In genomic region chr10:70403483-70404035, GRCh38 we compare ENCODE assay signal across 9 cellular contexts. TPM values are rescaled to one million over a fixed set of nuclear protein-coding genes. Genes with fewer than 3 reads are reported as not detected.
A peak's percentile ranks its signal among the peaks of the same experiment; 100 is the strongest.
DNase-seq lines count a peak whose midpoint lies in the region; FAIRE-seq and TF ChIP-seq lines count a peak whose summit lies in the region.
"Had no signal": no experiment of that assay in that cellular context is flagged by ENCODE, and none has a peak within 500 bp of the region (broad histone marks: within the 10 kb centered on the region; RNA-seq: fewer than 3 reads in every experiment).

No MANE protein-coding gene starts in this region.

- peak overlapping the region; percentile 94 for H2AFZ ChIP-seq in OCI-LY1 (ENCODE audit: low read length)
- peak overlapping the region; percentile 79 for H2AFZ ChIP-seq in smooth muscle cell (ENCODE audit: low read depth)

- H3K27me3 ChIP-seq in OCI-LY1 (ENCODE audit: insufficient read depth, low read length) (no peaks in the 10 kb centered on the region), esophagus muscularis mucosa (no peaks in the 10 kb centered on the region), smooth muscle cell (ENCODE audit: low read depth) (no peaks in the 10 kb centered on the region)

- H3K4me1 ChIP-seq in OCI-LY1 (ENCODE audit: insufficient read depth, low read length, severe bottlenecking) (peaks cover 27% of the 10 kb centered on the region), esophagus muscularis mucosa (peaks cover 17 to 36% (median 35%) of the 10 kb centered on the region in 4 donors), smooth muscle cell (ENCODE audit: low read depth) (peaks cover 8% of the 10 kb centered on the region)

- H3K27ac ChIP-seq in OCI-LY1 (ENCODE audit: low read depth, low read length, poor library complexity, severe bottlenecking) (no peak overlapping the region), esophagus muscularis mucosa (replicated peaks in 1 of 4) (peak overlapping the region; percentile 96 to 99 (median 98)), smooth muscle cell (ENCODE audit: low read depth) (no peak overlapping the region)

- H3K9me3 Mint-ChIP-seq in T-helper 2 cell treated with Interferon-gamma antibody and Interleukin-4, amounts not matched to agents 5 μg/mL and 100 μg/mL, for 36 hours, result no peaks in the 10 kb centered on the region

- peak overlapping the region; percentile 95 for H3K4me3 Mint-ChIP-seq in T-helper 2 cell treated with Interferon-gamma antibody and Interleukin-4, amounts not matched to agents 5 μg/mL and 100 μg/mL, for 36 hours

- peak overlapping the region; percentile 23 for H3K27ac Mint-ChIP-seq in T-helper 2 cell treated with Interferon-gamma antibody and Interleukin-4, amounts not matched to agents 5 μg/mL and 100 μg/mL, for 36 hours

- no peaks in the 10 kb centered on the region for H3K9me2 ChIP-seq in OCI-LY1 (ENCODE audit: low read depth, low read length)

- H3K4me3 ChIP-seq in OCI-LY1 (ENCODE audit: low read depth, low read length, poor library complexity, severe bottlenecking), result peak overlapping the region; percentile 75
- H3K4me3 ChIP-seq in esophagus muscularis mucosa, result peak overlapping the region; percentile 74 to 92 (median 82)
- H3K4me3 ChIP-seq in smooth muscle cell, result peak overlapping the region; percentile 79

- peaks cover 30% of the 10 kb centered on the region for H3K79me2 ChIP-seq in OCI-LY1 (ENCODE audit: insufficient read depth, low read length)
- peaks cover 39% of the 10 kb centered on the region for H3K79me2 ChIP-seq in smooth muscle cell (ENCODE audit: low read depth)

- H4K20me1 ChIP-seq in OCI-LY1 (ENCODE audit: insufficient read depth, low read length), result no peaks in the 10 kb centered on the region
- H4K20me1 ChIP-seq in smooth muscle cell (ENCODE audit: low read depth), result peaks cover 41% of the 10 kb centered on the region

- intact Hi-C loops in esophagus muscularis mucosa (cut with DNase I), result no loop called here

- no peaks in the 10 kb centered on the region for H3K9me3 ChIP-seq in OCI-LY1 (ENCODE audit: low read length)
- no peaks in the 10 kb centered on the region for H3K9me3 ChIP-seq in esophagus muscularis mucosa
- no peaks in the 10 kb centered on the region for H3K9me3 ChIP-seq in smooth muscle cell (replicated peaks; ENCODE audit: low read depth)

- H3K9ac ChIP-seq in OCI-LY1 (ENCODE audit: low read length) (peak overlapping the region; percentile 78; the same call in 1 of the 2 replicates), smooth muscle cell (ENCODE audit: low read depth) (no peak overlapping the region)

- H3F3A ChIP-seq in OCI-LY1 (ENCODE audit: insufficient read depth, low read length) (no peaks in the 10 kb centered on the region), smooth muscle cell (ENCODE audit: low read depth) (peaks cover 8% of the 10 kb centered on the region)

- TF ChIP-seq EP300 in esophagus muscularis mucosa (IDR thresholded peaks at IDR 0.05), result no peak

- 2% methylated on average over 12 of the region's 12 CpGs for WGBS in esophagus muscularis mucosa
- 22% methylated on average over 12 of the region's 12 CpGs for WGBS in smooth muscle cell (ENCODE audit: low lambda C conversion rate)

- H3K36me3 Mint-ChIP-seq in T-helper 2 cell treated with Interferon-gamma antibody and Interleukin-4, amounts not matched to agents 5 μg/mL and 100 μg/mL, for 36 hours (ENCODE audit: low read depth), result peaks cover 11% of the 10 kb centered on the region

- no peak for TF ChIP-seq CTCF in OCI-LY1 (IDR thresholded peaks at IDR 0.05; ENCODE audit: low read length)
- TF ChIP-seq CTCF in esophagus muscularis mucosa (IDR thresholded peaks at IDR 0.05), result no peak
- TF ChIP-seq CTCF in smooth muscle cell (IDR thresholded peaks at IDR 0.05; ENCODE audit: borderline replicate concordance, insufficient read depth, poor library complexity, severe bottlenecking), result no peak

- DNase-seq in T-helper 2 cell treated with Interferon-gamma antibody and Interleukin-4, amounts not matched to agents 5 μg/mL and 100 μg/mL, for 36 hours (ENCODE audit: low spot score), result no peak
- DNase-seq in T-helper 2 cell (no peak), esophagus muscularis mucosa (ENCODE audit: extremely low spot score) (no peak), smooth muscle cell (lab: John Stamatoyannopoulos, UW; ENCODE audit: unreplicated experiment) (no peak), cortex of kidney (lab: John Stamatoyannopoulos, UW) (no peak), frontal cortex (ENCODE audit: low spot score in 2 of 2) (no peak), ACHN (no peak)

- no peak for FAIRE-seq in frontal cortex (lab: Jason Lieb, UNC)

- H3K4me1 Mint-ChIP-seq in T-helper 2 cell treated with Interferon-gamma antibody and Interleukin-4, amounts not matched to agents 5 μg/mL and 100 μg/mL, for 36 hours (ENCODE audit: low read depth), result peaks cover 22% of the 10 kb centered on the region

- H3K27me3 Mint-ChIP-seq in T-helper 2 cell treated with Interferon-gamma antibody and Interleukin-4, amounts not matched to agents 5 μg/mL and 100 μg/mL, for 36 hours (ENCODE audit: low read depth), result peaks cover 2% of the 10 kb centered on the region

- H3K4me2 ChIP-seq in OCI-LY1 (ENCODE audit: low read length) (peak overlapping the region; percentile 95), smooth muscle cell (peak overlapping the region; percentile 91)

- no peak for TF ChIP-seq POLR2A in esophagus muscularis mucosa (IDR thresholded peaks at IDR 0.05; ENCODE audit: low read depth)

- H3K36me3 ChIP-seq in OCI-LY1 (ENCODE audit: insufficient read depth, low read length) (peaks cover 8% of the 10 kb centered on the region), esophagus muscularis mucosa (no peaks in the 10 kb centered on the region), smooth muscle cell (ENCODE audit: low read depth) (no peaks in the 10 kb centered on the region)

- in situ Hi-C loops in ACHN (cut with HindIII; ENCODE audit: low pct_ligation_motif_present, low pct_unique_long_range_greater_than_20kb, low sequenced_read_pairs), result no loop called here

RNA-seq across cellular contexts. Expression of gene EIF4EBP2, which starts 0.4 kb away (rescaled TPM):
- 10 to 100 TPM; 73.6 to 99.9 (median 78.4) TPM for total RNA-seq in esophagus muscularis mucosa
- total RNA-seq in smooth muscle cell, result 43.9 and 51.4 TPM in 2 replicates
- 23.5 and 35.9 TPM in 2 replicates for polyA plus RNA-seq in smooth muscle cell
- total RNA-seq in frontal cortex, result 47.3 TPM

RNA-seq across cellular contexts. Expression of gene LRRC20, which starts 21.1 kb away (rescaled TPM):
- total RNA-seq in esophagus muscularis mucosa (10 to 100 TPM in 3 of 4 donors, 1 to 10 TPM in 1; 6.6 to 17.0 (median 13.4) TPM), smooth muscle cell (2.7 and 14.3 TPM in 2 replicates), frontal cortex (11.0 TPM)
- polyA plus RNA-seq in smooth muscle cell, result 4.7 and 6.7 TPM in 2 replicates

RNA-seq across cellular contexts. Expression of gene NODAL, which starts 37.9 kb away (rescaled TPM):
- not detected for total RNA-seq in esophagus muscularis mucosa
- total RNA-seq in smooth muscle cell, result not detected in 2 replicates
- polyA plus RNA-seq in smooth muscle cell, result 0.63 and 0.81 TPM in 2 replicates
- total RNA-seq in frontal cortex, result 2.0 TPM
- total RNA-seq: Daoy had no signal

Comparison
In these comparisons a context has a peak if more than half of its experiments do, and no peak if none do; other contexts are left out.
1. H3K27ac ChIP-seq: peak in esophagus muscularis mucosa (4 of 4); none in OCI-LY1 (single experiment) and smooth muscle cell (single experiment).
2. Peak in every context shown above with its lines, with median percentiles within 50 percentile points of each other: H3K4me3 ChIP-seq.